28 cellular contexts compared by ENCODE assay signal in genomic region chr3:10688548-10689172, GRCh38.
"Had no signal": no experiment of that assay in that cellular context is flagged by ENCODE, and none has a peak within 500 bp of the region (broad histone marks: within the 10 kb centered on the region; RNA-seq: fewer than 3 reads in every experiment).

No MANE protein-coding gene starts in this region.

- H3K27me3 ChIP-seq: brain microvascular endothelial cell had no signal

- H3K36me3 ChIP-seq: brain microvascular endothelial cell, WERI-Rb-1 had no signal

- H3K4me3 ChIP-seq: coronary artery, dorsolateral prefrontal cortex had no signal

- DNase-seq: activated B cell treated with CpG ODN at 0.5 μM for 24 hours; activated CD4-positive, alpha-beta T cell treated with anti-CD3 and anti-CD28 coated beads for 48 hours; activated CD4-positive, alpha-beta T cell treated with anti-CD3 and anti-CD28 coated beads, Interleukin-2, amount 50 U/mL, for 1 hour; activated CD4-positive, alpha-beta T cell treated with anti-CD3 and anti-CD28 coated beads, Interleukin-2, amount 50 U/mL, for 48 hours; activated CD8-positive, alpha-beta memory T cell treated with anti-CD3 and anti-CD28 coated beads for 24 hours; activated CD8-positive, alpha-beta T cell treated with anti-CD3 and anti-CD28 coated beads for 36 hours; activated effector memory CD4-positive, alpha-beta T cell treated with Interleukin-2 at 50 U/mL for 16 hours; activated gamma-delta T cell treated with Interleukin-2 at 50 U/mL for 16 hours; activated naive CD4-positive, alpha-beta T cell treated with anti-CD3 and anti-CD28 coated beads, Interleukin-2, amount 50 U/mL, for 16 hours; activated naive CD4-positive, alpha-beta T cell treated with Interleukin-2 at 50 U/mL for 16 hours; activated T-cell treated with anti-CD3 and anti-CD28 coated beads, Interleukin-2, amount 50 U/mL, for 4 hours; amniotic stem cell; anterior cingulate cortex; brain microvascular endothelial cell; dorsolateral prefrontal cortex; effector memory CD4-positive, alpha-beta T cell; foreskin fibroblast; head of caudate nucleus; T-helper 17 cell; T1000; WERI-Rb-1 had no signal

- H3K27ac ChIP-seq: brain microvascular endothelial cell, coronary artery, dorsolateral prefrontal cortex, WERI-Rb-1 had no signal

- FAIRE-seq: astrocyte, bronchial epithelial cell, frontal cortex had no signal

- ATAC-seq: activated CD4-positive, CD25-positive, alpha-beta regulatory T cell treated with anti-CD3 and anti-CD28 coated beads, Interleukin-2, amount 50 U/mL, for 24 hours; activated CD8-positive, alpha-beta T cell treated with anti-CD3 and anti-CD28 coated beads for 36 hours; activated T-cell treated with anti-CD3 and anti-CD28 coated beads, Interleukin-2, amount 50 U/mL, for 4 hours; activated T-helper 17 cell treated with anti-CD3 and anti-CD28 coated beads, Interleukin-2, amount 50 U/mL, for 72 hours; esophagus mucosa; T-helper 17 cell had no signal
